Comparison of ENCODE assay signal across 25 cellular contexts in genomic region chr2:138124521-138124920, GRCh38.
"Had no signal": no experiment of that assay in that cellular context is flagged by ENCODE, and none has a peak within 500 bp of the region (broad histone marks: within the 10 kb centered on the region; RNA-seq: fewer than 3 reads in every experiment).

No MANE protein-coding gene starts in this region.

- H3K4me1 ChIP-seq: adrenal gland, ascending aorta, esophagus muscularis mucosa, gastroesophageal sphincter, psoas muscle, right atrium auricular region, upper lobe of right lung had no signal

- H3K27ac ChIP-seq: adrenal gland, ascending aorta, esophagus muscularis mucosa, gastroesophageal sphincter, neutrophil, ovary, psoas muscle, right atrium auricular region, upper lobe of right lung had no signal

- H3K36me3 ChIP-seq: adrenal gland, ascending aorta, esophagus muscularis mucosa, gastroesophageal sphincter, neutrophil, ovary, right atrium auricular region, upper lobe of right lung had no signal

- DNase-seq: activated B cell treated with CpG ODN at 0.5 μM for 24 hours; activated CD4-positive, alpha-beta T cell treated with anti-CD3 and anti-CD28 coated beads for 36 hours; activated CD4-positive, alpha-beta T cell treated with anti-CD3 and anti-CD28 coated beads, Interleukin-2, amount 50 U/mL, for 48 hours; activated CD8-positive, alpha-beta memory T cell treated with anti-CD3 and anti-CD28 coated beads, Interleukin-2, amount 50 U/mL, for 48 hours; activated naive CD4-positive, alpha-beta T cell; activated T-cell treated with anti-CD3 and anti-CD28 coated beads, Interleukin-2, amount 50 U/mL, for 4 hours; adrenal gland; effector memory CD8-positive, alpha-beta T cell; head of caudate nucleus; left ventricle myocardium superior; ovary; psoas muscle; stimulated activated CD4-positive, alpha-beta T cell treated with anti-CD3 and anti-CD28 coated beads, Interleukin-12 subunit alpha, Interleukin-12 subunit beta, amount 100 ng/mL, for 4 hours; stimulated activated CD4-positive, alpha-beta T cell treated with anti-CD3 and anti-CD28 coated beads, Interleukin-4, amount 100 ng/mL, for 4 hours; stimulated activated naive CD8-positive, alpha-beta T cell treated with anti-CD3 and anti-CD28 coated beads, Interleukin-15, Interleukin-2, amounts not matched to agents 100 U/mL and 50 U/mL, for 24 hours; upper lobe of right lung had no signal

- H3K4me3 ChIP-seq: adrenal gland, ascending aorta, esophagus muscularis mucosa, gastroesophageal sphincter, ovary, psoas muscle, right atrium auricular region, upper lobe of right lung had no signal

- H3K9me3 ChIP-seq: adrenal gland, ascending aorta, esophagus muscularis mucosa, gastroesophageal sphincter, neutrophil, ovary, psoas muscle, right atrium auricular region, upper lobe of right lung had no signal

- ATAC-seq: activated CD4-positive, alpha-beta T cell treated with anti-CD3 and anti-CD28 coated beads for 36 hours; activated T-cell treated with anti-CD3 and anti-CD28 coated beads, Interleukin-2, amount 50 U/mL, for 4 hours; effector memory CD8-positive, alpha-beta T cell; gastroesophageal sphincter; left ventricle myocardium superior; psoas muscle; stimulated activated naive CD8-positive, alpha-beta T cell treated with anti-CD3 and anti-CD28 coated beads, Interleukin-15, Interleukin-2, amounts not matched to agents 100 U/mL and 50 U/mL, for 24 hours; upper lobe of right lung had no signal

- H3K27me3 ChIP-seq: adrenal gland, ascending aorta, esophagus muscularis mucosa, gastroesophageal sphincter, neutrophil, ovary, right atrium auricular region, upper lobe of right lung had no signal

- FAIRE-seq: colon, endothelial cell of umbilical vein, islet of Langerhans, TTC549 had no signal
